14 cellular contexts compared by ENCODE assay signal in genomic region chr1:207362962-207363858, GRCh38. TPM values are rescaled to one million over a fixed set of nuclear protein-coding genes. Genes with fewer than 3 reads are reported as not detected.
DNase-seq lines count a peak whose midpoint lies in the region; ATAC-seq and TF ChIP-seq lines count a peak whose summit lies in the region.
"Had no signal": no experiment of that assay in that cellular context is flagged by ENCODE, and none has a peak within 500 bp of the region (broad histone marks: within the 10 kb centered on the region; RNA-seq: fewer than 3 reads in every experiment).

No MANE protein-coding gene starts in this region.

- intact Hi-C loops in CD4-positive, alpha-beta T cell (cut with DNase I, micrococcal nuclease) = loop anchor here in 1 of 2 experiments (5.0 kb wide), 1 partner anchor 41 kb away; the partner anchor contains the start of gene CD55
- intact Hi-C loops in left lung (cut with DNase I) (no loop called here), Caco-2 (cut with micrococcal nuclease; ENCODE audit: unreplicated experiment) (no loop called here)

- POLR2A ChIA-PET in CD4-positive, alpha-beta T cell (lab: Charles Lee) = interaction anchor here (3.4 kb wide), 1 partner anchor 42 kb away, joined by 11 read pairs; the partner anchor contains the start of gene CD55
- POLR2A ChIA-PET in activated CD8-positive, alpha-beta T cell treated with anti-CD3 and anti-CD28 coated beads, Interleukin-2, amount 10 ng/mL, durations not matched to agents 7 days and 5 days (lab: Charles Lee) = interaction anchor here (0.9 to 2.0 kb wide), 4 partner anchors 13 to 42 kb away, joined by 3 to 13 read pairs (median 4); partner anchors contain the start of gene CD55
- POLR2A ChIA-PET in Caco-2 (lab: Charles Lee) = no interaction called here

- H3K27ac ChIP-seq in CD4-positive, alpha-beta T cell (ENCODE audit: low read depth, low read length) = no peak overlapping the region
- H3K27ac ChIP-seq in left lung = no peak overlapping the region
- H3K27ac ChIP-seq: gastroesophageal sphincter, HL-60, spleen had no signal

- TF ChIP-seq CTCF in CD4-positive, alpha-beta T cell (IDR thresholded peaks at IDR 0.05) = no peak
- TF ChIP-seq CTCF in left lung (IDR thresholded peaks at IDR 0.05) (no peak), Caco-2 (IDR thresholded peaks at IDR 0.05; ENCODE audit: insufficient read depth in 1 of 2, low read depth in 1 of 2, low read length in 1 of 2, severe bottlenecking in 1 of 2, unreplicated experiment in 1 of 2) (no peak)

- H3K4me3 Mint-ChIP-seq in CD4-positive, alpha-beta T cell = no peak overlapping the region
- no peak overlapping the region for H3K4me3 Mint-ChIP-seq in activated CD8-positive, alpha-beta T cell treated with anti-CD3 and anti-CD28 coated beads, Interleukin-2, amount 10 ng/mL, durations not matched to agents 7 days and 5 days
- H3K4me3 Mint-ChIP-seq in Caco-2 (ENCODE audit: unreplicated experiment) = no peak overlapping the region
- H3K4me3 Mint-ChIP-seq: memory B cell had no signal

- no peaks in the 10 kb centered on the region for H3K27me3 Mint-ChIP-seq in CD4-positive, alpha-beta T cell
- H3K27me3 Mint-ChIP-seq in activated CD8-positive, alpha-beta T cell treated with anti-CD3 and anti-CD28 coated beads, Interleukin-2, amount 10 ng/mL, durations not matched to agents 7 days and 5 days (ENCODE audit: low read depth) = no peaks in the 10 kb centered on the region
- H3K27me3 Mint-ChIP-seq in Caco-2 (ENCODE audit: insufficient read depth, unreplicated experiment) = no peaks in the 10 kb centered on the region
- H3K27me3 Mint-ChIP-seq: memory B cell had no signal

- peaks cover 19% of the 10 kb centered on the region for H3K36me3 Mint-ChIP-seq in CD4-positive, alpha-beta T cell (ENCODE audit: low read depth)
- peaks cover 33% of the 10 kb centered on the region for H3K36me3 Mint-ChIP-seq in activated CD8-positive, alpha-beta T cell treated with anti-CD3 and anti-CD28 coated beads, Interleukin-2, amount 10 ng/mL, durations not matched to agents 7 days and 5 days (ENCODE audit: low read depth)
- peaks cover 23% of the 10 kb centered on the region for H3K36me3 Mint-ChIP-seq in Caco-2 (ENCODE audit: insufficient read depth, unreplicated experiment)

- no TSS peak for BruUV-seq in Caco-2 (replicated peaks; lab: Mats Ljungman, UMichigan)

- no peak overlapping the region for H3K4me3 ChIP-seq in left lung
- H3K4me3 ChIP-seq in Caco-2 (ENCODE audit: low read depth, low read length) = no peak overlapping the region
- H3K4me3 ChIP-seq: gastroesophageal sphincter, spleen had no signal

- H3K9me3 Mint-ChIP-seq in CD4-positive, alpha-beta T cell = no peaks in the 10 kb centered on the region
- peaks cover 5% of the 10 kb centered on the region for H3K9me3 Mint-ChIP-seq in activated CD8-positive, alpha-beta T cell treated with anti-CD3 and anti-CD28 coated beads, Interleukin-2, amount 10 ng/mL, durations not matched to agents 7 days and 5 days (ENCODE audit: insufficient read depth)
- H3K9me3 Mint-ChIP-seq in Caco-2 (ENCODE audit: unreplicated experiment) = no peaks in the 10 kb centered on the region
- H3K9me3 Mint-ChIP-seq: memory B cell had no signal

- H3K27me3 ChIP-seq in CD4-positive, alpha-beta T cell (ENCODE audit: control insufficient read depth, insufficient read depth, low read length) = no peaks in the 10 kb centered on the region
- H3K27me3 ChIP-seq in left lung (no peaks in the 10 kb centered on the region), Caco-2 (replicated peaks; ENCODE audit: control insufficient read depth, insufficient read depth, low read length) (no peaks in the 10 kb centered on the region)
- H3K27me3 ChIP-seq: gastroesophageal sphincter, spleen had no signal

- ATAC-seq in CD4-positive, alpha-beta T cell (ENCODE audit: poor library complexity) = peak; percentile 84
- peak; percentile 93 for ATAC-seq in activated CD8-positive, alpha-beta T cell treated with anti-CD3 and anti-CD28 coated beads, Interleukin-2, amount 10 ng/mL, durations not matched to agents 7 days and 5 days
- ATAC-seq in left lung (peak; percentile 67), GM19455 (IDR thresholded peaks at IDR 0.05; ENCODE audit: unreplicated experiment) (no peak), GM19467 (IDR thresholded peaks at IDR 0.05; ENCODE audit: unreplicated experiment) (no peak)
- ATAC-seq: gastroesophageal sphincter, PC-3 had no signal

- H3K4me1 ChIP-seq in left lung (no peaks in the 10 kb centered on the region), Caco-2 (no peaks in the 10 kb centered on the region)
- H3K4me1 ChIP-seq: gastroesophageal sphincter, spleen had no signal

- peaks cover 3 to 80% of the 10 kb centered on the region in 2 donors for H3K36me3 ChIP-seq in left lung
- no peaks in the 10 kb centered on the region for H3K36me3 ChIP-seq in Caco-2 (ENCODE audit: control insufficient read depth, insufficient read depth, low read length)

- H3K9me3 ChIP-seq in CD4-positive, alpha-beta T cell (ENCODE audit: control insufficient read depth, low read length) = no peaks in the 10 kb centered on the region
- H3K9me3 ChIP-seq in left lung (no peaks in the 10 kb centered on the region), Caco-2 (no peaks in the 10 kb centered on the region)
- H3K9me3 ChIP-seq: gastroesophageal sphincter, spleen had no signal

- DNase-seq in CD4-positive, alpha-beta T cell = no peak
- DNase-seq in H4 (ENCODE audit: low spot score) (peak; percentile 29), left lung (no peak), Caco-2 (no peak), medulla oblongata (ENCODE audit: extremely low spot score) (no peak)
- peak; percentile 32 for DNase-seq in activated CD8-positive, alpha-beta T cell treated with anti-CD3 and anti-CD28 coated beads, Interleukin-2, amount 10 ng/mL, durations not matched to agents 7 days and 5 days
- DNase-seq: NCI-H187, PC-3, spleen had no signal

- no peak overlapping the region for H3K27ac Mint-ChIP-seq in CD4-positive, alpha-beta T cell
- no peak overlapping the region for H3K27ac Mint-ChIP-seq in activated CD8-positive, alpha-beta T cell treated with anti-CD3 and anti-CD28 coated beads, Interleukin-2, amount 10 ng/mL, durations not matched to agents 7 days and 5 days
- H3K27ac Mint-ChIP-seq in Caco-2 (ENCODE audit: unreplicated experiment) = no peak overlapping the region
- H3K27ac Mint-ChIP-seq: memory B cell had no signal

- no peaks in the 10 kb centered on the region for H3K4me1 Mint-ChIP-seq in CD4-positive, alpha-beta T cell (ENCODE audit: low read depth)
- H3K4me1 Mint-ChIP-seq in activated CD8-positive, alpha-beta T cell treated with anti-CD3 and anti-CD28 coated beads, Interleukin-2, amount 10 ng/mL, durations not matched to agents 7 days and 5 days (ENCODE audit: low read depth) = no peaks in the 10 kb centered on the region
- no peaks in the 10 kb centered on the region for H3K4me1 Mint-ChIP-seq in Caco-2 (ENCODE audit: low read depth, unreplicated experiment)

- CTCF ChIA-PET in CD4-positive, alpha-beta T cell (lab: Charles Lee) = interaction anchor here (0.5 to 1.2 kb wide), 3 partner anchors 42 to 101 kb away, joined by 3 to 4 read pairs (median 4); partner anchors contain the start of gene CD55
- CTCF ChIA-PET in activated CD8-positive, alpha-beta T cell treated with anti-CD3 and anti-CD28 coated beads, Interleukin-2, amount 10 ng/mL, durations not matched to agents 7 days and 5 days (lab: Charles Lee) = interaction anchor here (0.6 to 2.1 kb wide), 5 partner anchors 17 to 42 kb away, joined by 3 to 18 read pairs (median 4); partner anchors contain the start of gene CD55
- CTCF ChIA-PET in Caco-2 (lab: Charles Lee) = no interaction called here

RNA-seq across cellular contexts. Expression of gene CD55, which starts 41.7 kb away (rescaled TPM):
- 100 to 1,000 TPM; 218 to 229 TPM for total RNA-seq in CD4-positive, alpha-beta T cell
- 29.0 and 43.5 TPM in 2 replicates for total RNA-seq in H4 (2014; rRNA removed; shearing (Covaris generic))
- total RNA-seq in activated CD8-positive, alpha-beta T cell treated with anti-CD3 and anti-CD28 coated beads, Interleukin-2, amount 10 ng/mL, durations not matched to agents 7 days and 5 days = 10 to 100 TPM; 82.1 to 85.5 TPM
- total RNA-seq in left lung (100 to 1,000 TPM; 261 to 593 TPM), Caco-2 (2022) (195 and 197 TPM in 2 replicates)

Comparison
In these comparisons a context has a peak if more than half of its experiments do, and no peak if none do; other contexts are left out.
1. ATAC-seq: peak in CD4-positive, alpha-beta T cell (single experiment), activated CD8-positive, alpha-beta T cell treated with anti-CD3 and anti-CD28 coated beads, Interleukin-2, amount 10 ng/mL, durations not matched to agents 7 days and 5 days (single experiment) and left lung (single experiment); none in GM19455 (single experiment) and GM19467 (single experiment).
2. DNase-seq: peak in H4 (single experiment) and activated CD8-positive, alpha-beta T cell treated with anti-CD3 and anti-CD28 coated beads, Interleukin-2, amount 10 ng/mL, durations not matched to agents 7 days and 5 days (single experiment); none in CD4-positive, alpha-beta T cell (0 of 10), left lung (0 of 2), Caco-2 (0 of 2) and medulla oblongata (single experiment).